Comparison of ENCODE assay signal across 9 cellular contexts in genomic region chr7:127254163-127254684, GRCh38. TPM values are rescaled to one million over a fixed set of nuclear protein-coding genes. Genes with fewer than 3 reads are reported as not detected.
A peak's percentile ranks its signal among the peaks of the same experiment; 100 is the strongest.
DNase-seq lines count a peak whose midpoint lies in the region; ATAC-seq, FAIRE-seq and TF ChIP-seq lines count a peak whose summit lies in the region.
"Had no signal": no experiment of that assay in that cellular context is flagged by ENCODE, and none has a peak within 500 bp of the region (broad histone marks: within the 10 kb centered on the region; RNA-seq: fewer than 3 reads in every experiment).

No MANE protein-coding gene starts in this region.

- in situ Hi-C loops in GM12878 (cut with MboI) = no loop called here

- TF ChIP-seq CTCF in HL-60 (IDR thresholded peaks at IDR 0.05; ENCODE audit: insufficient read depth, low read length) (no peak), GM12878 (IDR thresholded peaks at IDR 0.05 in 2 of 3, conservative IDR thresholded peaks at IDR 0.05 in 1 of 3; ENCODE audit: control insufficient read depth in 2 of 3, extremely low read depth in 1 of 3, insufficient read depth in 1 of 3, low read depth in 3 of 3, low read length in 3 of 3) (no peak), natural killer cell (IDR thresholded peaks at IDR 0.05) (peak; percentile 55)

- POLR2A ChIA-PET in GM12878 (lab: Charles Lee) = interaction anchor here (0.5 kb wide), 1 partner anchor 30 kb away, joined by 4 read pairs; no protein-coding TSS in a partner anchor

- no peaks in the 10 kb centered on the region for H3K79me2 ChIP-seq in GM12878 (ENCODE audit: control insufficient read depth, insufficient read depth, low read length)

- peaks cover 49 to 54% of the 10 kb centered on the region in 2 donors for H3K27me3 Mint-ChIP-seq in natural killer cell (ENCODE audit: low read depth in 2 of 2)

- peaks cover 0 to 3% of the 10 kb centered on the region in 2 donors for H3K9me3 Mint-ChIP-seq in natural killer cell

- no peak for TF ChIP-seq RAD21 in GM12878 (IDR thresholded peaks at IDR 0.05; ENCODE audit: insufficient read depth, low read depth, low read length)

- no peak overlapping the region for H3K27ac Mint-ChIP-seq in natural killer cell

- H3K4me3 ChIP-seq in BLaER1 = peak overlapping the region; percentile 78
- peak overlapping the region; percentile 61; the same call in 1 of the 2 replicates for H3K4me3 ChIP-seq in HL-60 (replicated peaks; ENCODE audit: insufficient read depth, low read length)
- H3K4me3 ChIP-seq in GM12878 = no peak overlapping the region

- H3K36me3 Mint-ChIP-seq in natural killer cell = no peaks in the 10 kb centered on the region

- peaks cover 8 to 20% of the 10 kb centered on the region in 2 donors for H3K4me1 Mint-ChIP-seq in natural killer cell

- SMC1A ChIA-PET in GM12878 (lab: Charles Lee; ENCODE audit: uncharacterized antibody, unreplicated experiment) = interaction anchor here (0.5 to 1.4 kb wide), 2 partner anchors 451 to 1903 kb away, joined by 3 read pairs; no protein-coding TSS in a partner anchor

- no peak for TF ChIP-seq EP300 in GM12878 (IDR thresholded peaks at IDR 0.05; ENCODE audit: borderline replicate concordance in 1 of 2, control insufficient read depth in 1 of 2, low read depth in 2 of 2, low read length in 2 of 2)

- CTCF ChIA-PET in GM12878 (lab: Yijun Ruan, JAX) = interaction anchor here (0.7 to 2.3 kb wide), 8 partner anchors 8 to 452 kb away, joined by 3 to 10 read pairs (median 4); no protein-coding TSS in a partner anchor

- H3K4me1 ChIP-seq in BLaER1 = peaks cover 25% of the 10 kb centered on the region
- H3K4me1 ChIP-seq in GM12878 (ENCODE audit: control insufficient read depth, insufficient read depth, low read length) = peaks cover 10% of the 10 kb centered on the region

- no peak overlapping the region for H3K27ac ChIP-seq in BLaER1
- H3K27ac ChIP-seq in HL-60 (replicated peaks) = no peak overlapping the region
- no peak overlapping the region for H3K27ac ChIP-seq in GM12878 (ENCODE audit: control insufficient read depth, insufficient read depth)

- H3K36me3 ChIP-seq in BLaER1 (no peaks in the 10 kb centered on the region), GM12878 (ENCODE audit: control insufficient read depth in 2 of 2, insufficient read depth in 2 of 2, low read length in 1 of 2) (no peaks in the 10 kb centered on the region)

- ATAC-seq in GM12878 (no peak), natural killer cell (no peak), GM21360 (IDR thresholded peaks at IDR 0.05; ENCODE audit: unreplicated experiment) (no peak), GM21717 (IDR thresholded peaks at IDR 0.05; ENCODE audit: unreplicated experiment) (no peak), HG02938 (IDR thresholded peaks at IDR 0.05; ENCODE audit: unreplicated experiment) (no peak)

- peak overlapping the region; percentile 91 for H3K4me3 Mint-ChIP-seq in natural killer cell

- H3K4me2 ChIP-seq in BLaER1 (peak overlapping the region; percentile 99), GM12878 (ENCODE audit: control insufficient read depth, insufficient read depth) (peak overlapping the region; percentile 71; the same call in 1 of the 2 replicates)

- RAD21 ChIA-PET in GM12878 (lab: Charles Lee; ENCODE audit: unreplicated experiment) = interaction anchor here (1.0 to 2.6 kb wide), 2 partner anchors 147 to 451 kb away, joined by 5 to 19 read pairs; no protein-coding TSS in a partner anchor

- H3K9ac ChIP-seq in BLaER1 = no peak overlapping the region
- H3K9ac ChIP-seq in GM12878 (ENCODE audit: control insufficient read depth, insufficient read depth, low read length) = no peak overlapping the region

- TF ChIP-seq POLR2A in GM12878 (IDR thresholded peaks at IDR 0.05; ENCODE audit: low read depth, low read length) = no peak

- H4K20me1 ChIP-seq in BLaER1 (peaks cover 23% of the 10 kb centered on the region), GM12878 (ENCODE audit: control insufficient read depth, insufficient read depth) (no peaks in the 10 kb centered on the region)

- BruUV-seq in GM12878 (replicated peaks; lab: Mats Ljungman, UMichigan) = no TSS peak

- no peak overlapping the region for H2AFZ ChIP-seq in GM12878 (ENCODE audit: control insufficient read depth, low read depth, low read length)

- 21% methylated on average over 11 of the region's 11 CpGs for WGBS in GM12878 (ENCODE audit: insufficient coverage, insufficient replicate concordance, low lambda C conversion rate, missing lambda C conversion rate)

- FAIRE-seq in GM12878 (lab: Jason Lieb, UNC) = no peak
- FAIRE-seq: keratinocyte had no signal

- intact Hi-C loops in GM12878 (cut with micrococcal nuclease; ENCODE audit: unreplicated experiment) (loop anchor here (1.0 to 2.0 kb wide), 2 partner anchors 147 to 451 kb away; no protein-coding TSS in a partner anchor), natural killer cell (cut with micrococcal nuclease) (no loop called here)

- H3K9me3 ChIP-seq in BLaER1 (no peaks in the 10 kb centered on the region), GM12878 (replicated peaks; ENCODE audit: control insufficient read depth, insufficient read depth, low read length) (no peaks in the 10 kb centered on the region)

- H3K27me3 ChIP-seq in BLaER1 (peaks cover 48% of the 10 kb centered on the region), HL-60 (ENCODE audit: insufficient read depth, poor library complexity, severe bottlenecking) (peaks cover 46% of the 10 kb centered on the region), GM12878 (replicated peaks in 1 of 2; ENCODE audit: control insufficient read depth in 2 of 2, insufficient read depth in 2 of 2, low read length in 1 of 2) (peaks cover 5 to 31% of the 10 kb centered on the region in 2 experiments)

- DNase-seq in HL-60 (ENCODE audit: low read depth in 1 of 2, low spot score in 1 of 2) = no peak
- DNase-seq in GM12878 (ENCODE audit: low read depth, low spot score) = no peak
- DNase-seq in natural killer cell = no peak
- DNase-seq in NCI-H2196 treated with DMSO at 0.1 percent for 48 hours (lab: John Stamatoyannopoulos, UW; ENCODE audit: unreplicated experiment) = no peak

TF ChIP-seq in GM12878, 131 proteins besides CTCF, POLR2A, EP300 and RAD21 (continues in another document):
- TF ChIP-seq MEF2A (IDR thresholded peaks at IDR 0.05; ENCODE audit: insufficient read depth, low read depth, low read length) (no peak), ESRRA (IDR thresholded peaks at IDR 0.05; ENCODE audit: low read length) (no peak), CREB1 (IDR thresholded peaks at IDR 0.05; ENCODE audit: low read depth) (no peak), E2F4 (IDR thresholded peaks at IDR 0.05; ENCODE audit: low read depth, low read length) (no peak), RUNX3 (IDR thresholded peaks at IDR 0.05; ENCODE audit: low read length) (no peak), MYC (IDR thresholded peaks at IDR 0.05; ENCODE audit: insufficient read depth, insufficient read length, insufficient replicate concordance, low read length, severe bottlenecking) (no peak), SIN3A (IDR thresholded peaks at IDR 0.05; ENCODE audit: low read depth, low read length) (no peak), RELB (IDR thresholded peaks at IDR 0.05; ENCODE audit: low read depth) (no peak), NFXL1 (IDR thresholded peaks at IDR 0.05; ENCODE audit: borderline replicate concordance) (no peak), KDM1A (IDR thresholded peaks at IDR 0.05; ENCODE audit: borderline replicate concordance) (no peak)

RNA-seq across cellular contexts. Expression of gene GRM8, which starts 1.5 kb away (rescaled TPM):
- total RNA-seq in GM12878 (2013; cell fraction: nucleolus; rRNA removed) = 5.2 and 5.5 TPM in 2 replicates
- total RNA-seq in GM12878 (2014; rRNA removed) (0.40 and 0.49 TPM in 2 replicates), GM12878 (2014; rRNA removed; fragmentation: Illumina TruSeq; extraction: Trizol) (0.55 and 0.72 TPM in 2 replicates), GM12878 (2021) (0.33 and 0.69 TPM in 2 replicates), natural killer cell (not detected)
- 0.49 TPM for polyA plus RNA-seq in GM12878 (2011; ENCODE audit: low read depth)
- polyA plus RNA-seq in GM12878 (2011; rRNA removed) (7.1 and 9.0 TPM in 2 replicates), GM12878 (2014; fragmentation: Illumina TruSeq; extraction: Trizol) (0.59 and 1.2 TPM in 2 replicates), GM12878 (2014; fragmentation: Nextera tagmentation; extraction: Ambion mirVana) (under 1 TPM; 0.38 to 0.39 TPM), GM12878 (2014; rRNA removed) (0.36 and 0.50 TPM in 2 replicates), GM12878 (2016; fragmentation: Nextera tagmentation; extraction: Ambion mirVana) (not detected)
- 4.0 and 5.8 TPM in 2 replicates for polyA plus RNA-seq in GM12878 (2011; cell fraction: cytosol; rRNA removed)
- 3.6 and 4.8 TPM in 2 replicates for polyA plus RNA-seq in GM12878 (2011; cell fraction: nucleus; rRNA removed)
- 0.47 and 0.66 TPM in 2 replicates for polyA plus RNA-seq in GM12878 (2012)
- 16.2 and 16.9 TPM in 2 replicates for polyA minus RNA-seq in GM12878 (2011; rRNA and poly(A)+ RNA removed)
- polyA minus RNA-seq in GM12878 (2011; cell fraction: cytosol; rRNA and poly(A)+ RNA removed) = 2.1 and 2.5 TPM in 2 replicates
- polyA minus RNA-seq in GM12878 (2011; cell fraction: nucleus; rRNA and poly(A)+ RNA removed) = 17.3 and 18.7 TPM in 2 replicates
- polyA plus RNA-seq: keratinocyte had no signal
